Comparison of ENCODE assay signal across 29 cellular contexts in the genomic region with DNA sequence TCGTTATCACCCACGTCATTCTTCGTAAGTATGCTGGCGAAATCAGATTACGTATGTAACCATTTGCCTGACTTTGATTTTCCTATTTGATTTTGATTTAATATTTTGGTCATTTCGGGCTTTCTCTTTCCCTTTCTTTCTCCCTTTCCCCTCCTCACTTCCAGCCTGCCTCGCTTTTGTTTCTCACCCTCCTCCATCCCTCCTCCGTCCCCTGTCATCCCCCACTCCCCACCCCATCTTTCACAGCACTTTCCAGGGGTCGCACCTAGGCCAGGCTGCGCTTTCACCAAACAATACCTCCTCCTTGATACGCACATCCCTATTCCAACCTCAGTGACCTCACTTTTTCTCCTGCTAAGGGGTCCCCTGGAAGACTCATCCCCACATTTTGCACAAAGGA.
"Had no signal": no experiment of that assay in that cellular context is flagged by ENCODE, and none has a peak within 500 bp of the region (broad histone marks: within the 10 kb centered on the region; RNA-seq: fewer than 3 reads in every experiment).

No MANE protein-coding gene starts in this region.

- H3K4me3 ChIP-seq: cardiac muscle cell, gastrocnemius medialis, hepatocyte, prostate gland, suprapubic skin, tibial artery had no signal

- H3K27ac ChIP-seq: cardiac muscle cell, gastrocnemius medialis, hepatocyte, prostate gland, suprapubic skin, tibial artery had no signal

- DNase-seq: activated CD4-positive, alpha-beta T cell treated with anti-CD3 and anti-CD28 coated beads for 1 hour; activated CD4-positive, alpha-beta T cell treated with anti-CD3 and anti-CD28 coated beads, Interleukin-2, amount 10 ng/mL, durations not matched to agents 7 days and 5 days; activated CD8-positive, alpha-beta memory T cell treated with anti-CD3 and anti-CD28 coated beads, Interleukin-2, amount 10 ng/mL, durations not matched to agents 7 days and 5 days; activated CD8-positive, alpha-beta T cell treated with anti-CD3 and anti-CD28 coated beads, Interleukin-2, amount 10 ng/mL, durations not matched to agents 7 days and 5 days; activated naive CD4-positive, alpha-beta T cell treated with Interleukin-2 at 50 U/mL for 16 hours; activated T-cell treated with anti-CD3 and anti-CD28 coated beads, Interleukin-2, amount 50 U/mL, for 48 hours; cortex of kidney; effector memory CD8-positive, alpha-beta T cell; erythroblast; gastrocnemius medialis; glutamatergic neuron; left colon; natural killer cell; retina; small intestine; stimulated activated CD4-positive, alpha-beta T cell treated with anti-CD3 and anti-CD28 coated beads, Interleukin-1b, Interleukin-23, amount 100 ng/mL, for 48 hours; stimulated activated naive B cell treated with anti-CD40 and anti-IgM and Interleukin-4, amounts not matched to agents 10 μg/mL and 1 μg/mL and 100 μg/mL, for 72 hours; T-helper 2 cell; tibial artery had no signal

- H3K4me3 Mint-ChIP-seq: activated CD4-positive, alpha-beta T cell treated with anti-CD3 and anti-CD28 coated beads, Interleukin-2, amount 10 ng/mL, durations not matched to agents 7 days and 5 days; activated CD8-positive, alpha-beta memory T cell treated with anti-CD3 and anti-CD28 coated beads, Interleukin-2, amount 10 ng/mL, durations not matched to agents 7 days and 5 days; activated CD8-positive, alpha-beta T cell treated with anti-CD3 and anti-CD28 coated beads, Interleukin-2, amount 10 ng/mL, durations not matched to agents 7 days and 5 days; activated naive CD8-positive, alpha-beta T cell; brain; effector memory CD8-positive, alpha-beta T cell; natural killer cell; stimulated activated naive B cell treated with anti-CD40 and anti-IgM and Interleukin-4, amounts not matched to agents 10 μg/mL and 1 μg/mL and 100 μg/mL, for 72 hours had no signal

- H2AFZ ChIP-seq: hepatocyte had no signal

- ATAC-seq: activated CD8-positive, alpha-beta memory T cell treated with anti-CD3 and anti-CD28 coated beads, Interleukin-2, amount 10 ng/mL, durations not matched to agents 7 days and 5 days; activated CD8-positive, alpha-beta T cell treated with anti-CD3 and anti-CD28 coated beads, Interleukin-2, amount 10 ng/mL, durations not matched to agents 7 days and 5 days; effector memory CD8-positive, alpha-beta T cell; gastrocnemius medialis; left colon; natural killer cell; sciatic nerve; SK-N-SH treated with all-trans-retinoic acid at 6 μM for 48 hours; stimulated activated naive B cell treated with anti-CD40 and anti-IgM and Interleukin-4, amounts not matched to agents 10 μg/mL and 1 μg/mL and 100 μg/mL, for 72 hours had no signal

- H3K9me3 Mint-ChIP-seq: activated CD4-positive, alpha-beta T cell treated with anti-CD3 and anti-CD28 coated beads, Interleukin-2, amount 10 ng/mL, durations not matched to agents 7 days and 5 days; activated T-helper 2 cell treated with anti-CD3 and anti-CD28 coated beads, Interferon-gamma antibody, Interleukin-2, Interleukin-4, amounts not matched to agents 10 μg/mL and 5 μg/mL and 100 μg/mL, durations not matched to agents 14 hours and 24 hours and 36 hours; brain; effector memory CD8-positive, alpha-beta T cell; natural killer cell; stimulated activated naive B cell treated with anti-CD40 and anti-IgM and Interleukin-4, amounts not matched to agents 10 μg/mL and 1 μg/mL and 100 μg/mL, for 72 hours had no signal

- H3K4me1 ChIP-seq: prostate gland, suprapubic skin had no signal

- H3K79me2 ChIP-seq: hepatocyte had no signal

- H3K27ac Mint-ChIP-seq: activated CD4-positive, alpha-beta T cell treated with anti-CD3 and anti-CD28 coated beads, Interleukin-2, amount 10 ng/mL, durations not matched to agents 7 days and 5 days; activated CD8-positive, alpha-beta memory T cell treated with anti-CD3 and anti-CD28 coated beads, Interleukin-2, amount 10 ng/mL, durations not matched to agents 7 days and 5 days; activated CD8-positive, alpha-beta T cell treated with anti-CD3 and anti-CD28 coated beads, Interleukin-2, amount 10 ng/mL, durations not matched to agents 7 days and 5 days; activated naive CD8-positive, alpha-beta T cell; activated T-helper 2 cell treated with anti-CD3 and anti-CD28 coated beads, Interferon-gamma antibody, Interleukin-2, Interleukin-4, amounts not matched to agents 10 μg/mL and 5 μg/mL and 100 μg/mL, durations not matched to agents 14 hours and 24 hours and 36 hours; brain; effector memory CD8-positive, alpha-beta T cell; natural killer cell; stimulated activated naive B cell treated with anti-CD40 and anti-IgM and Interleukin-4, amounts not matched to agents 10 μg/mL and 1 μg/mL and 100 μg/mL, for 72 hours had no signal

- H3K27me3 Mint-ChIP-seq: activated CD4-positive, alpha-beta T cell treated with anti-CD3 and anti-CD28 coated beads, Interleukin-2, amount 10 ng/mL, durations not matched to agents 7 days and 5 days; activated CD8-positive, alpha-beta memory T cell treated with anti-CD3 and anti-CD28 coated beads, Interleukin-2, amount 10 ng/mL, durations not matched to agents 7 days and 5 days; activated naive CD8-positive, alpha-beta T cell; brain; effector memory CD8-positive, alpha-beta T cell; stimulated activated naive B cell treated with anti-CD40 and anti-IgM and Interleukin-4, amounts not matched to agents 10 μg/mL and 1 μg/mL and 100 μg/mL, for 72 hours had no signal

- H3K4me2 ChIP-seq: hepatocyte had no signal

- H3K9me3 ChIP-seq: gastrocnemius medialis, prostate gland, suprapubic skin, tibial artery had no signal

- FAIRE-seq: keratinocyte, small intestine had no signal

- H3K27me3 ChIP-seq: cardiac muscle cell, gastrocnemius medialis, hepatocyte, suprapubic skin, tibial artery had no signal

- H3K36me3 ChIP-seq: cardiac muscle cell, gastrocnemius medialis, prostate gland, suprapubic skin, tibial artery had no signal

- H3K36me3 Mint-ChIP-seq: activated naive CD8-positive, alpha-beta T cell; brain; natural killer cell had no signal

- H3K4me1 Mint-ChIP-seq: natural killer cell had no signal
